Comparison of ENCODE assay signal across 26 cellular contexts in the genomic region with DNA sequence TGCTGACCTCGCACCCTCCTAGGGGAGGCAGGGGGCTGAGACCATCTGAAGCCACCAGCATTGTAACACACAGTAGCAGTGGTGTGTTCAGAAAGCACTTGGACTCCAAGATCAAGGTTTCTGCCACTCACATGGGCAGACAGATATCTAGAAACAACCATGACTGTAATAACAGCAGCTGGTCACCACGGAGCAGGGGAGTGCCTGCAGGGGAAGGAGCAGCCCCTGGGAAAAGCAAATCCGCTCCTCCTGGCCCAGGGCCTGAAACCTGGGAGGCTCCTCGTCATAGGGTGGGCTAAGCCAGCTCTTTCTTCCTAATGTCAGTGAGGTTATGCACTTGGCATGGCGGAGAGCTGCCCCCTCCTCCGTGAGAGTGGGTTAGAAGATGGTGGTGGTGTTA.
"Had no signal": no experiment of that assay in that cellular context is flagged by ENCODE, and none has a peak within 500 bp of the region (broad histone marks: within the 10 kb centered on the region; RNA-seq: fewer than 3 reads in every experiment).

No MANE protein-coding gene starts in this region.

- H3K27me3 ChIP-seq: colonic mucosa, esophagus squamous epithelium, ovary, right lobe of liver, suprapubic skin, transverse colon, upper lobe of right lung, uterus had no signal

- H3K27ac ChIP-seq: colonic mucosa, esophagus squamous epithelium, ovary, right lobe of liver, suprapubic skin, transverse colon, upper lobe of right lung, uterus had no signal

- H3K4me3 ChIP-seq: colonic mucosa, esophagus squamous epithelium, lung, ovary, right lobe of liver, smooth muscle cell, suprapubic skin, transverse colon, upper lobe of right lung, uterus had no signal

- H3K36me3 ChIP-seq: colonic mucosa, esophagus squamous epithelium, ovary, right lobe of liver, suprapubic skin, transverse colon, upper lobe of right lung, uterus had no signal

- DNase-seq: colonic mucosa; effector memory CD4-positive, alpha-beta T cell; erythroblast; esophagus squamous epithelium; immature natural killer cell; islet precursor cell; kidney glomerular epithelial cell; naive thymus-derived CD8-positive, alpha-beta T cell; nephron progenitor cell; occipital lobe; ovary; retina; right lobe of liver; stimulated activated CD4-positive, alpha-beta T cell treated with anti-CD3 and anti-CD28 coated beads, Interleukin-12 subunit alpha, Interleukin-12 subunit beta, amount 100 ng/mL, for 4 hours; stimulated activated CD4-positive, alpha-beta T cell treated with anti-CD3 and anti-CD28 coated beads, Interleukin-1b, Interleukin-23, amount 100 ng/mL, for 48 hours; stimulated activated CD4-positive, alpha-beta T cell treated with anti-CD3 and anti-CD28 coated beads, Interleukin-4, amount 100 ng/mL, for 1 hour; stimulated activated CD8-positive, alpha-beta memory T cell treated with anti-CD3 and anti-CD28 coated beads, Interleukin-4, amount 100 ng/mL, for 48 hours; stimulated activated naive CD4-positive, alpha-beta T cell; stimulated activated naive CD8-positive, alpha-beta T cell treated with anti-CD3 and anti-CD28 coated beads, Interleukin-15, amount 100 ng/mL, for 72 hours; transverse colon; upper lobe of right lung; uterus had no signal

- H3K9me3 ChIP-seq: colonic mucosa, esophagus squamous epithelium, ovary, right lobe of liver, suprapubic skin, transverse colon, upper lobe of right lung, uterus had no signal

- H3K4me1 ChIP-seq: colonic mucosa, right lobe of liver, transverse colon, uterus had no signal

- FAIRE-seq: endometrium had no signal

- ATAC-seq: naive thymus-derived CD8-positive, alpha-beta T cell; right lobe of liver; stimulated activated naive CD8-positive, alpha-beta T cell treated with anti-CD3 and anti-CD28 coated beads, Interleukin-15, amount 100 ng/mL, for 72 hours; upper lobe of right lung had no signal
